ENCODE assay signal across 26 cellular contexts in genomic region chr9:89029788-89030187, GRCh38.
"Had no signal": no experiment of that assay in that cellular context is flagged by ENCODE, and none has a peak within 500 bp of the region (broad histone marks: within the 10 kb centered on the region; RNA-seq: fewer than 3 reads in every experiment).

No MANE protein-coding gene starts in this region.

- H3K9me3 ChIP-seq: colonic mucosa had no signal

- H3K4me3 ChIP-seq: colonic mucosa, esophagus squamous epithelium, gastrocnemius medialis, heart right ventricle, left lung, lower lobe of right lung, mucosa of descending colon had no signal

- ATAC-seq: effector memory CD8-positive, alpha-beta T cell; esophagus mucosa; gastrocnemius medialis; heart right ventricle; left lung; left ventricle myocardium superior; lower lobe of right lung; mucosa of descending colon had no signal

- H3K4me1 ChIP-seq: colonic mucosa, esophagus squamous epithelium, gastrocnemius medialis had no signal

- H3K27ac ChIP-seq: colonic mucosa, epithelial cell of prostate, esophagus squamous epithelium, gastrocnemius medialis, heart right ventricle, left lung, lower lobe of right lung had no signal

- FAIRE-seq: endometrium, islet of Langerhans, keratinocyte had no signal

- DNase-seq: colonic mucosa; cortex of kidney; effector CD8-positive, alpha-beta T cell; effector memory CD8-positive, alpha-beta T cell; endodermal cell; erythroblast; esophagus squamous epithelium; foreskin fibroblast; foreskin melanocyte; gastrocnemius medialis; glutamatergic neuron; head of caudate nucleus; heart right ventricle; hippocampal formation; kidney glomerular epithelial cell; left lung; left ventricle myocardium superior; lower lobe of right lung; mesenchymal stem cell; mucosa of descending colon; naive B cell had no signal

- H3K36me3 ChIP-seq: colonic mucosa, esophagus squamous epithelium, gastrocnemius medialis, heart right ventricle, left lung, lower lobe of right lung had no signal

- H3K27me3 ChIP-seq: colonic mucosa, esophagus squamous epithelium, gastrocnemius medialis, left lung had no signal
